ENCODE assay signal across 9 cellular contexts in genomic region chr22:37803195-37803635, GRCh38. TPM values are rescaled to one million over a fixed set of nuclear protein-coding genes. Genes with fewer than 3 reads are reported as not detected.
DNase-seq lines count a peak whose midpoint lies in the region; TF ChIP-seq lines count a peak whose summit lies in the region.
"Had no signal": no experiment of that assay in that cellular context is flagged by ENCODE, and none has a peak within 500 bp of the region (broad histone marks: within the 10 kb centered on the region; RNA-seq: fewer than 3 reads in every experiment).

No MANE protein-coding gene starts in this region.

- peak; percentile 58 for DNase-seq in activated CD4-positive, alpha-beta T cell treated with anti-CD3 and anti-CD28 coated beads, Interleukin-2, amount 10 ng/mL, durations not matched to agents 24 days and 14 days
- DNase-seq in activated CD4-positive, alpha-beta T cell treated with anti-CD3 and anti-CD28 coated beads for 4 hours: no peak
- DNase-seq in iPS DF 6.9 (ENCODE audit: low read depth, low spot score) (no peak), stomach (no peak), cerebellar nuclear complex (lab: John Stamatoyannopoulos, UW) (no peak), NCI-H774 (lab: John Stamatoyannopoulos, UW) (no peak), HEK293T (ENCODE audit: extremely low spot score) (no peak)

- H3K36me3 Mint-ChIP-seq in activated CD4-positive, alpha-beta T cell treated with anti-CD3 and anti-CD28 coated beads, Interleukin-2, amount 10 ng/mL, durations not matched to agents 24 days and 14 days (ENCODE audit: low read depth): peaks cover 5% of the 10 kb centered on the region

- H3K4me1 ChIP-seq in iPS DF 6.9 (ENCODE audit: control insufficient read depth, insufficient read depth, low read length) (peaks cover 7% of the 10 kb centered on the region), stomach (peaks cover 30 to 64% (median 59%) of the 10 kb centered on the region in 4 donors)

- intact Hi-C loops in activated CD4-positive, alpha-beta T cell treated with anti-CD3 and anti-CD28 coated beads, Interleukin-2, amount 10 ng/mL, durations not matched to agents 24 days and 14 days (cut with micrococcal nuclease): loop anchor here (2.0 kb wide), 1 partner anchor 16 kb away; no protein-coding TSS in a partner anchor
- intact Hi-C loops in stomach (cut with DNase I; ENCODE audit: low total_unique reads): no loop called here

- H3K36me3 ChIP-seq in iPS DF 6.9 (ENCODE audit: control insufficient read depth, insufficient read depth, low read length) (no peaks in the 10 kb centered on the region), stomach (no peaks in the 10 kb centered on the region)

- peaks cover 37% of the 10 kb centered on the region for H3K4me1 Mint-ChIP-seq in activated CD4-positive, alpha-beta T cell treated with anti-CD3 and anti-CD28 coated beads, Interleukin-2, amount 10 ng/mL, durations not matched to agents 24 days and 14 days

- H3K4me3 Mint-ChIP-seq in activated CD4-positive, alpha-beta T cell treated with anti-CD3 and anti-CD28 coated beads, Interleukin-2, amount 10 ng/mL, durations not matched to agents 24 days and 14 days: peak overlapping the region; percentile 83

- H3K27me3 ChIP-seq in iPS DF 6.9 (ENCODE audit: control insufficient read depth, insufficient read depth, low read length): peaks cover 13% of the 10 kb centered on the region
- peaks cover 0 to 7% (median 0%) of the 10 kb centered on the region in 3 donors for H3K27me3 ChIP-seq in stomach

- TF ChIP-seq CTCF in VCaP (conservative IDR thresholded peaks at IDR 0.05): no peak
- TF ChIP-seq CTCF in stomach (IDR thresholded peaks at IDR 0.05): no peak

- no peak for TF ChIP-seq EP300 in stomach (IDR thresholded peaks at IDR 0.05)

- CTCF ChIA-PET in HEK293T (lab: Yijun Ruan, JAX): interaction anchor here (0.6 kb wide), 1 partner anchor 790 kb away, joined by 3 read pairs; no protein-coding TSS in a partner anchor

- H3K9me3 Mint-ChIP-seq in activated CD4-positive, alpha-beta T cell treated with anti-CD3 and anti-CD28 coated beads, Interleukin-2, amount 10 ng/mL, durations not matched to agents 24 days and 14 days: no peaks in the 10 kb centered on the region

- H3K27ac Mint-ChIP-seq in activated CD4-positive, alpha-beta T cell treated with anti-CD3 and anti-CD28 coated beads, Interleukin-2, amount 10 ng/mL, durations not matched to agents 24 days and 14 days: peak overlapping the region; percentile 9

- no CpG with 5 or more reads among the region's 16 CpGs for WGBS in iPS DF 6.9 (ENCODE audit: insufficient coverage, insufficient read length)
- WGBS in stomach, 5 donors: 20 to 47% (median 28%) methylated on average over 16 of the region's 16 CpGs

- peaks cover 34% of the 10 kb centered on the region for H3K27me3 Mint-ChIP-seq in activated CD4-positive, alpha-beta T cell treated with anti-CD3 and anti-CD28 coated beads, Interleukin-2, amount 10 ng/mL, durations not matched to agents 24 days and 14 days

- peak overlapping the region; percentile 68; the same call in 1 of the 2 replicates for H3K4me3 ChIP-seq in iPS DF 6.9 (ENCODE audit: low read length)
- H3K4me3 ChIP-seq in stomach: peak overlapping the region; percentile 44 to 65 (median 61)

- no peak for TF ChIP-seq POLR2A in stomach (IDR thresholded peaks at IDR 0.05)

- peak overlapping the region; percentile 93 for H3K27ac ChIP-seq in VCaP
- no peak overlapping the region for H3K27ac ChIP-seq in iPS DF 6.9 (ENCODE audit: low read length)
- peak overlapping the region in 3 of 5 donors; percentile 48 to 90 (median 73) for H3K27ac ChIP-seq in stomach

- POLR2A ChIA-PET in HEK293T (lab: Yijun Ruan, JAX): interaction anchor here (0.6 to 6.9 kb wide), 9 partner anchors 14 to 144 kb away, joined by 3 to 78 read pairs (median 3); partner anchors contain the start of genes ANKRD54, EIF3L, NOL12 and PDXP

- no peaks in the 10 kb centered on the region for H3K9me3 ChIP-seq in iPS DF 6.9 (ENCODE audit: control insufficient read depth, insufficient read depth, low read length)
- H3K9me3 ChIP-seq in stomach: no peaks in the 10 kb centered on the region

TF ChIP-seq in HEK293T, 16 proteins besides CTCF, POLR2A, EP300 and RAD21:
- no peak for TF ChIP-seq ARNT (IDR thresholded peaks at IDR 0.05)

RNA-seq across cellular contexts. Expression of gene GCAT, which starts 4.5 kb away (rescaled TPM):
- 27.7 and 28.9 TPM in 2 replicates for total RNA-seq in activated CD4-positive, alpha-beta T cell treated with anti-CD3 and anti-CD28 coated beads, Interleukin-2, amount 10 ng/mL, durations not matched to agents 24 days and 14 days
- total RNA-seq in stomach: 100 to 1,000 TPM in 2 of 5 donors, 10 to 100 TPM in 1, under 1 TPM in 1, not detected in 1; 0.45 to 158 (median 60.4) TPM
- 10 to 100 TPM; 18.2 to 27.2 (median 23.4) TPM for polyA plus RNA-seq in stomach

RNA-seq across cellular contexts. Expression of gene GALR3, which starts 20.0 kb away (rescaled TPM):
- total RNA-seq in activated CD4-positive, alpha-beta T cell treated with anti-CD3 and anti-CD28 coated beads, Interleukin-2, amount 10 ng/mL, durations not matched to agents 24 days and 14 days: not detected in 2 replicates
- not detected for total RNA-seq in stomach
- polyA plus RNA-seq in stomach: not detected
- polyA plus RNA-seq: BJ had no signal

RNA-seq across cellular contexts. Expression of gene ANKRD54, which starts 40.9 kb away (rescaled TPM):
- 27.2 and 29.9 TPM in 2 replicates for total RNA-seq in activated CD4-positive, alpha-beta T cell treated with anti-CD3 and anti-CD28 coated beads, Interleukin-2, amount 10 ng/mL, durations not matched to agents 24 days and 14 days
- 100 to 1,000 TPM in 1 of 5 donors, 10 to 100 TPM in 3, 1 to 10 TPM in 1; 6.8 to 210 (median 18.3) TPM for total RNA-seq in stomach
- polyA plus RNA-seq in stomach: 10 to 100 TPM; 12.5 to 19.0 (median 14.8) TPM

RNA-seq across cellular contexts. Expression of gene EIF3L, which starts 46.0 kb away (rescaled TPM):
- total RNA-seq in activated CD4-positive, alpha-beta T cell treated with anti-CD3 and anti-CD28 coated beads, Interleukin-2, amount 10 ng/mL, durations not matched to agents 24 days and 14 days: 460 and 480 TPM in 2 replicates
- total RNA-seq in stomach: 100 to 1,000 TPM; 271 to 452 (median 385) TPM
- polyA plus RNA-seq in stomach: 100 to 1,000 TPM; 254 to 657 (median 378) TPM
